In the genomic region with DNA sequence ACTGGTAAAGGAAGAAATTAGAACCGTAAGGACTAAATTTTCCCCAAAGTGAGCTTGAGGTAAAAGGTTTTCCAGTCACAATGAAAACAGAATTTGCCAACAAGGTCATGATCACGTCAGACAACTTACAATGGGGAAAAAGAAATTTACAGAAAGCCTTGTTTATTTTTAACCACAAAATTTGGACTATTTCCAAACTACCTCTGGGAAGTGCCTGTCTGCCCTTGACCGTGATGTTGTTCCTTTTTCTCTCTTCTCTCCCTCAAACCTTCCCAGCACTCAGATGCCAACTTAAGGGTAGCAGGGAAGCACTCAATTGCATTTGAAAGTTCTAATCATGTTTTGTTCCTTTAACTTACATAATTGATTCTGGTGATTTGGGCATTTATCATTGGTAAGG, we compare ENCODE assay signal across 21 cellular contexts. TPM values are rescaled to one million over a fixed set of nuclear protein-coding genes. Genes with fewer than 3 reads are reported as not detected.
DNase-seq lines count a peak whose midpoint lies in the region; ATAC-seq, FAIRE-seq and TF ChIP-seq lines count a peak whose summit lies in the region.
"Had no signal": no experiment of that assay in that cellular context is flagged by ENCODE, and none has a peak within 500 bp of the region (broad histone marks: within the 10 kb centered on the region; RNA-seq: fewer than 3 reads in every experiment).

No MANE protein-coding gene starts in this region.

- no peaks in the 10 kb centered on the region for H3F3A ChIP-seq in GM23248 (ENCODE audit: insufficient read depth)

- no peaks in the 10 kb centered on the region; the same call in 1 of the 2 replicates for H3K36me3 ChIP-seq in HUES64 (ENCODE audit: insufficient read depth, low read length)
- H3K36me3 ChIP-seq in astrocyte (ENCODE audit: insufficient read depth, low read length): no peaks in the 10 kb centered on the region
- no peaks in the 10 kb centered on the region for H3K36me3 ChIP-seq in skeletal muscle tissue (ENCODE audit: control insufficient read depth in 3 of 3, insufficient read depth in 3 of 3, low read length in 3 of 3)
- H3K36me3 ChIP-seq in CD8-positive, alpha-beta T cell (ENCODE audit: insufficient read depth, low read length): no peaks in the 10 kb centered on the region
- H3K36me3 ChIP-seq in GM23248 (ENCODE audit: low read depth): no peaks in the 10 kb centered on the region
- H3K36me3 ChIP-seq: ovary, vagina had no signal

- no peaks in the 10 kb centered on the region for H3K27me3 Mint-ChIP-seq in astrocyte (ENCODE audit: low read depth, unreplicated experiment)
- H3K27me3 Mint-ChIP-seq in CD8-positive, alpha-beta T cell (ENCODE audit: low read depth): peaks cover 6% of the 10 kb centered on the region

- no peak for ATAC-seq in CD8-positive, alpha-beta T cell
- ATAC-seq: K562 had no signal

- intact Hi-C loops in CD8-positive, alpha-beta T cell (cut with DNase I, micrococcal nuclease): no loop called here

- peaks cover 10% of the 10 kb centered on the region for H3K9me3 ChIP-seq in HUES64 (ENCODE audit: insufficient read depth, low read depth, low read length)
- no peaks in the 10 kb centered on the region for H3K9me3 ChIP-seq in astrocyte (ENCODE audit: insufficient read depth, low read depth, low read length)
- no peaks in the 10 kb centered on the region for H3K9me3 ChIP-seq in skeletal muscle tissue (ENCODE audit: control insufficient read depth in 3 of 3, low read length in 3 of 3)
- H3K9me3 ChIP-seq in CD8-positive, alpha-beta T cell (ENCODE audit: low read length): no peaks in the 10 kb centered on the region
- H3K9me3 ChIP-seq in GM23248 (ENCODE audit: low read depth): no peaks in the 10 kb centered on the region
- H3K9me3 ChIP-seq: mucosa of descending colon, ovary, vagina had no signal

- peak overlapping the region; percentile 72 for H3K9ac ChIP-seq in HUES64 (ENCODE audit: low read depth, low read length)
- H3K9ac ChIP-seq in astrocyte (ENCODE audit: low read length): no peak overlapping the region
- no peak overlapping the region for H3K9ac ChIP-seq in skeletal muscle tissue (ENCODE audit: low read depth in 1 of 3, low read length in 3 of 3)
- no peak overlapping the region for H3K9ac ChIP-seq in GM23248

- CTCF ChIA-PET in CD8-positive, alpha-beta T cell (lab: Charles Lee): no interaction called here

- H3K79me2 ChIP-seq in astrocyte (ENCODE audit: insufficient read depth, low read length) (no peaks in the 10 kb centered on the region), GM23248 (ENCODE audit: insufficient read depth) (no peaks in the 10 kb centered on the region)

- no peak overlapping the region for H3K4me3 Mint-ChIP-seq in astrocyte (ENCODE audit: unreplicated experiment)
- H3K4me3 Mint-ChIP-seq in CD8-positive, alpha-beta T cell: no peak overlapping the region
- H3K4me3 Mint-ChIP-seq: activated B cell treated with CpG ODN at 0.5 μM for 24 hours; brain; stimulated activated naive CD8-positive, alpha-beta T cell treated with anti-CD3 and anti-CD28 coated beads, Interleukin-15, Interleukin-2, amounts not matched to agents 100 ng/mL and 50 ng/mL, for 24 hours had no signal

- H3K9me3 Mint-ChIP-seq in astrocyte (ENCODE audit: unreplicated experiment): peaks cover 1% of the 10 kb centered on the region
- no peaks in the 10 kb centered on the region for H3K9me3 Mint-ChIP-seq in CD8-positive, alpha-beta T cell
- H3K9me3 Mint-ChIP-seq: activated B cell treated with CpG ODN at 0.5 μM for 24 hours; brain; stimulated activated naive CD8-positive, alpha-beta T cell treated with anti-CD3 and anti-CD28 coated beads, Interleukin-15, Interleukin-2, amounts not matched to agents 100 ng/mL and 50 ng/mL, for 24 hours had no signal

- H3K36me3 Mint-ChIP-seq in astrocyte (ENCODE audit: low read depth, unreplicated experiment): no peaks in the 10 kb centered on the region
- H3K36me3 Mint-ChIP-seq in CD8-positive, alpha-beta T cell: no peaks in the 10 kb centered on the region
- H3K36me3 Mint-ChIP-seq: brain had no signal

- peaks cover 32% of the 10 kb centered on the region for H3K4me1 Mint-ChIP-seq in astrocyte (ENCODE audit: low read depth, unreplicated experiment)
- H3K4me1 Mint-ChIP-seq in CD8-positive, alpha-beta T cell (ENCODE audit: low read depth): no peaks in the 10 kb centered on the region
- H3K4me1 Mint-ChIP-seq: activated B cell treated with CpG ODN at 0.5 μM for 24 hours, brain had no signal

- H2AFZ ChIP-seq in astrocyte (ENCODE audit: low read depth, low read length): no peak overlapping the region
- no peak overlapping the region for H2AFZ ChIP-seq in GM23248

- no peak for TF ChIP-seq CTCF in astrocyte (IDR thresholded peaks at IDR 0.05; ENCODE audit: insufficient read depth, low read depth, low read length)
- TF ChIP-seq CTCF in CD8-positive, alpha-beta T cell (IDR thresholded peaks at IDR 0.05): no peak

- WGBS in HUES64: 51% methylated on average over 3 of the region's 3 CpGs
- 83 to 87% methylated on average over 3 of the region's 3 CpGs for WGBS in GM23248 (ENCODE audit: low coverage in 1 of 2, low lambda C conversion rate in 2 of 2, missing lambda C conversion rate in 2 of 2), 2 experiments

- FAIRE-seq in astrocyte (lab: Jason Lieb, UNC) (no peak), islet of Langerhans (lab: Jason Lieb, UNC) (peak; percentile 58)
- FAIRE-seq: K562 had no signal

- H3K27ac Mint-ChIP-seq in astrocyte (ENCODE audit: unreplicated experiment): peak overlapping the region; percentile 96
- no peak overlapping the region for H3K27ac Mint-ChIP-seq in CD8-positive, alpha-beta T cell
- H3K27ac Mint-ChIP-seq: activated B cell treated with CpG ODN at 0.5 μM for 24 hours; brain; stimulated activated naive CD8-positive, alpha-beta T cell treated with anti-CD3 and anti-CD28 coated beads, Interleukin-15, Interleukin-2, amounts not matched to agents 100 ng/mL and 50 ng/mL, for 24 hours had no signal

- H3K4me1 ChIP-seq in HUES64 (ENCODE audit: insufficient read depth, low read length) (peaks cover 40% of the 10 kb centered on the region), astrocyte (ENCODE audit: insufficient read depth, low read length) (peaks cover 17% of the 10 kb centered on the region), skeletal muscle tissue (ENCODE audit: control insufficient read depth in 3 of 3, insufficient read depth in 3 of 3, low read length in 3 of 3) (no peaks in the 10 kb centered on the region), GM23248 (ENCODE audit: insufficient read depth) (peaks cover 8% of the 10 kb centered on the region; the same call in 1 of the 2 replicates)
- no peaks in the 10 kb centered on the region for H3K4me1 ChIP-seq in CD8-positive, alpha-beta T cell (ENCODE audit: insufficient read depth, low read length)
- H3K4me1 ChIP-seq: vagina had no signal

- H4K20me1 ChIP-seq in astrocyte (ENCODE audit: insufficient read depth, low read length) (no peaks in the 10 kb centered on the region), GM23248 (ENCODE audit: insufficient read depth) (no peaks in the 10 kb centered on the region)

- DNase-seq in astrocyte (ENCODE audit: low read depth): peak; percentile 20
- DNase-seq in NCI-H82 (lab: John Stamatoyannopoulos, UW): no peak
- DNase-seq in CD8-positive, alpha-beta T cell: no peak
- DNase-seq in GM23248: no peak
- DNase-seq: activated B cell treated with CpG ODN at 0.5 μM for 24 hours; activated gamma-delta T cell treated with Interleukin-2 at 50 U/mL for 16 hours; effector CD8-positive, alpha-beta T cell; mucosa of descending colon; NCI-H1417; NCI-H524; ovary; stimulated activated CD4-positive, alpha-beta T cell treated with anti-CD3 and anti-CD28 coated beads, Interleukin-12 subunit alpha, Interleukin-12 subunit beta, amount 100 ng/mL, for 4 hours had no signal

- in situ Hi-C loops in GM23248 (cut with MboI): loop anchor here (25.0 kb wide), 1 partner anchor 347 kb away; no protein-coding TSS in a partner anchor

- H3K9me2 ChIP-seq in GM23248 (ENCODE audit: insufficient read depth): no peaks in the 10 kb centered on the region

- peak overlapping the region; percentile 96 for H3K27ac ChIP-seq in HUES64 (ENCODE audit: low read depth, low read length)
- peak overlapping the region; percentile 63 for H3K27ac ChIP-seq in astrocyte (ENCODE audit: low read depth, low read length)
- H3K27ac ChIP-seq in skeletal muscle tissue (ENCODE audit: low read depth, low read length): peak overlapping the region; percentile 16
- no peak overlapping the region for H3K27ac ChIP-seq in CD8-positive, alpha-beta T cell (ENCODE audit: low read depth, low read length)
- H3K27ac ChIP-seq in GM23248: no peak overlapping the region
- H3K27ac ChIP-seq: ovary, vagina had no signal

- H3K4me2 ChIP-seq in astrocyte (ENCODE audit: low read length) (peak overlapping the region; percentile 71), GM23248 (ENCODE audit: unreplicated experiment) (no peak overlapping the region)

- H3K4me3 ChIP-seq in HUES64 (ENCODE audit: low read length): peak overlapping the region; percentile 31
- H3K4me3 ChIP-seq in astrocyte (ENCODE audit: insufficient read depth, low read depth, low read length): no peak overlapping the region
- H3K4me3 ChIP-seq in skeletal muscle tissue (ENCODE audit: low read length in 3 of 3): no peak overlapping the region
- H3K4me3 ChIP-seq in CD8-positive, alpha-beta T cell (ENCODE audit: low read depth, low read length): no peak overlapping the region
- H3K4me3 ChIP-seq in GM23248: no peak overlapping the region
- H3K4me3 ChIP-seq: K562, mucosa of descending colon, ovary, vagina had no signal

- POLR2A ChIA-PET in CD8-positive, alpha-beta T cell (lab: Charles Lee): no interaction called here

- H3K27me3 ChIP-seq in HUES64 (ENCODE audit: insufficient read depth, low read length): no peaks in the 10 kb centered on the region
- no peaks in the 10 kb centered on the region for H3K27me3 ChIP-seq in astrocyte (ENCODE audit: insufficient read depth, low read length)
- H3K27me3 ChIP-seq in skeletal muscle tissue (ENCODE audit: control insufficient read depth in 3 of 3, insufficient read depth in 3 of 3, low read length in 3 of 3): no peaks in the 10 kb centered on the region
- no peaks in the 10 kb centered on the region for H3K27me3 ChIP-seq in CD8-positive, alpha-beta T cell (ENCODE audit: insufficient read depth, low read length)
- H3K27me3 ChIP-seq in GM23248 (replicated peaks; ENCODE audit: insufficient read depth): peaks cover 13% of the 10 kb centered on the region; the same call in 1 of the 2 replicates
- H3K27me3 ChIP-seq: ovary, vagina had no signal

RNA-seq across cellular contexts. Expression of a gene that starts 32.5 kb away (rescaled TPM):
- polyA plus RNA-seq in HUES64 (2013, experiment 1 of 2): not detected
- not detected for polyA plus RNA-seq in HUES64 (2013, experiment 2 of 2)
- not detected in 2 replicates for total RNA-seq in astrocyte
- not detected for total RNA-seq in skeletal muscle tissue
- total RNA-seq in CD8-positive, alpha-beta T cell: not detected
- total RNA-seq in GM23248 (2014; rRNA removed; shearing (Covaris generic)): not detected in 2 replicates
- not detected in 2 replicates for polyA plus RNA-seq in GM23248 (2016; fragmentation: Nextera tagmentation; extraction: Ambion mirVana)
- total RNA-seq: activated B cell treated with CpG ODN at 0.5 μM for 24 hours, Daoy, K562, mucosa of descending colon, RPMI7951, vagina had no signal
- polyA plus RNA-seq: K562, ovary had no signal

Comparison
In these comparisons a context has a peak if more than half of its experiments do, and no peak if none do; other contexts are left out.
1. H3K27ac ChIP-seq: peak in HUES64 (single experiment), astrocyte (single experiment) and skeletal muscle tissue (single experiment); none in CD8-positive, alpha-beta T cell (single experiment) and GM23248 (single experiment).